8 cellular contexts compared by ENCODE assay signal in the genomic region with DNA sequence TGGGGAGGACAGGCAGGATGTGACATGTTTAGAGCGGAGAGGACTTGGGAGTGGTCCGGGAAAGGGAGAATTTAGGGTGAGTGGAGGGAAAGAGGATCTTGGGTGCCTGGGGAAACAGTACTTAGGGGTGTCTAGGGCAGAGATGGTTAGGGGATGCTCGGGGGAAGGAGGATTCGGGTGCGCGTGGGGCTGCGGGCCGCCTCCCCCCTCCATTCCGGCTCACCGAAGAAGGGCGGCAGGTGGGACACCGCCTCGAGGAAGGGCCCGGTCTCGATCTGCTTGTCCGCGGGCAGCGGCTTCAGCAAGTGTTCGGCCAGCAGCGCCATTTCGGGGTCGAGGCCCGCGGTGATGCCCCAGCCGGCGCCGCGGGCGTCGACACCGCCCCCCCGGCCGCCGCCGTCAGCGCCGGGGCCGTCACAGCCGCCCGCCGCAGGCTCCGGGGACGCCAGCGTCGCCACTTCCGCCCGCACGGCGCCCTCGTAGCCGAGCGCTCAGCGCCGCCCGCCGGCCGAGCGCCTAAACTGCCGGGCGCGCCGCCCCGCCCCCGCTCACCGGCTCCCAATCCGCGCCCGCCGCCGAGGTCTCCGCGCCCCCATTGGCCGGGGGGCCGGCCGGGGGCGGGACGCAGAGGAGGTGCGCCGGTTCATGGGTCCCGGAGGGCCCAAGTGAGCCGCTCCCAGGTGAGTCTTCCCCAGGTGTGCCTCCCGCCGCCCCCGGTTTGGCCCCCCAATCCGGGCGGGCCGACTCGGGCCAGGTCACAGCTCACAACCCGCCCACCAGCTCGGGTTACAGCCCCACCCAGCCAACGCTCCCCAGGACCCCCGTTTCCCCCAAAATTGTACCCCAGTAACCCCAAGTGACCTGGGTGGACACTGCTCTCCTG. TPM values are rescaled to one million over a fixed set of nuclear protein-coding genes. Genes with fewer than 3 reads are reported as not detected.
DNase-seq lines count a peak whose midpoint lies in the region; ATAC-seq, FAIRE-seq and TF ChIP-seq lines count a peak whose summit lies in the region.

GLTP (minus strand) TSS at position 493 of the 883 bp plus-strand sequence; CDS start at position 326, 167 bp downstream.

- peak; percentile 71 for TF ChIP-seq CTCF in GM12874 (IDR thresholded peaks at IDR 0.05; ENCODE audit: insufficient read depth, low read depth, low read length)

- FAIRE-seq in urothelium cell line (lab: Jason Lieb, UNC), result no peak

- H3K27me3 Mint-ChIP-seq in T-helper 1 cell treated with Interleukin-12 subunit alpha and Interleukin-12 subunit beta and Interleukin-4 antibody, amounts not matched to agents 30 μg/mL and 1 μg/mL, for 36 hours (ENCODE audit: low read depth), result peaks cover 12% of the 10 kb centered on the region

- peak within 1 kb of the TSS; percentile 97 for H3K4me3 Mint-ChIP-seq in T-helper 1 cell treated with Interleukin-12 subunit alpha and Interleukin-12 subunit beta and Interleukin-4 antibody, amounts not matched to agents 30 μg/mL and 1 μg/mL, for 36 hours

- intact Hi-C loops in left ventricle myocardium superior (cut with micrococcal nuclease), result no loop called here

- peak; percentile 75 for DNase-seq in NCI-H128 (lab: John Stamatoyannopoulos, UW; ENCODE audit: unreplicated experiment)
- peak; percentile 67 for DNase-seq in amniotic stem cell (lab: John Stamatoyannopoulos, UW)
- DNase-seq in left ventricle myocardium superior, result peak; percentile 94
- peak; percentile 15 for DNase-seq in pulmonary artery endothelial cell (ENCODE audit: low read depth, low spot score)
- peak; percentile 93 for DNase-seq in urothelium cell line (ENCODE audit: low spot score)

- H3K9me3 Mint-ChIP-seq in T-helper 1 cell treated with Interleukin-12 subunit alpha and Interleukin-12 subunit beta and Interleukin-4 antibody, amounts not matched to agents 30 μg/mL and 1 μg/mL, for 36 hours, result no peaks in the 10 kb centered on the region

- ATAC-seq in HG02642 (IDR thresholded peaks at IDR 0.05; ENCODE audit: poor library complexity, unreplicated experiment), result peak; percentile 96
- peak; percentile 99 for ATAC-seq in left ventricle myocardium superior

- H3K27ac Mint-ChIP-seq in T-helper 1 cell treated with Interleukin-12 subunit alpha and Interleukin-12 subunit beta and Interleukin-4 antibody, amounts not matched to agents 30 μg/mL and 1 μg/mL, for 36 hours, result peak within 1 kb of the TSS; percentile 89

- no peaks in the 10 kb centered on the region for H3K36me3 Mint-ChIP-seq in T-helper 1 cell treated with Interleukin-12 subunit alpha and Interleukin-12 subunit beta and Interleukin-4 antibody, amounts not matched to agents 30 μg/mL and 1 μg/mL, for 36 hours (ENCODE audit: low read depth)

- peaks cover 36% of the 10 kb centered on the region for H3K4me1 Mint-ChIP-seq in T-helper 1 cell treated with Interleukin-12 subunit alpha and Interleukin-12 subunit beta and Interleukin-4 antibody, amounts not matched to agents 30 μg/mL and 1 μg/mL, for 36 hours (ENCODE audit: low read depth)

RNA-seq across cellular contexts. Expression of gene GLTP, which starts in this region (rescaled TPM):
- total RNA-seq in left ventricle myocardium superior (19.8 TPM), pulmonary artery endothelial cell (66.0 and 66.3 TPM in 2 replicates)

Comparison
In these comparisons a context has a peak if more than half of its experiments do, and no peak if none do; other contexts are left out.
1. Peak in every context shown above with its lines: DNase-seq and ATAC-seq.
2. DNase-seq: peak in every context shown above with its lines; median percentile 94 in left ventricle myocardium superior; 93 in urothelium cell line; 75 in NCI-H128; 67 in amniotic stem cell; 15 in pulmonary artery endothelial cell.